In the genomic region with DNA sequence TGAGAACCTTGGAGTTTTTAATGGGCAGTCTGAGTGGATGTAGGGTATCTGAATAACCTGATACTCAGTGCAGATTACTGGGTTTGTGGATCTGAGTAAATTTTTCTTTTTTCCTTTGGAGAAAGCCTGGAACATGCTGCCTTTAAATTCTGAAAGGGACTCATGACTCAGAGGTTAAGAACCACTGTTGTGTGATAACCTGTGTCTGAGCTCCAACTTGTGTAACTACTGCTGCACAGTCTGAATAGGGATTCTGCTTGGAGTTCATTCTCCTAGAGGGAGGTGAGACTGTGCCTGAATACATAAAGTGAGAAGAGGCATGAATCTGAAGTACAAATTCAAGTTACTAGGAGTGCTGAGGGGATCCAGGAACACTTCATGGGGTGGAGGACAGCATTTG, we compare ENCODE assay signal across 14 cellular contexts. TPM values are rescaled to one million over a fixed set of nuclear protein-coding genes. Genes with fewer than 3 reads are reported as not detected.
A peak's percentile ranks its signal among the peaks of the same experiment; 100 is the strongest.
DNase-seq lines count a peak whose midpoint lies in the region; ATAC-seq and TF ChIP-seq lines count a peak whose summit lies in the region.
"Had no signal": no experiment of that assay in that cellular context is flagged by ENCODE, and none has a peak within 500 bp of the region (broad histone marks: within the 10 kb centered on the region; RNA-seq: fewer than 3 reads in every experiment).

No MANE protein-coding gene starts in this region.

- H3K4me1 Mint-ChIP-seq in endodermal cell (peaks cover 5% of the 10 kb centered on the region), memory B cell (no peaks in the 10 kb centered on the region)

- no peak overlapping the region for H3K9ac ChIP-seq in endodermal cell (ENCODE audit: extremely low read depth, low read length, poor library complexity, severe bottlenecking)

- ATAC-seq in memory B cell (ENCODE audit: low read depth) (no peak), HG03378 (IDR thresholded peaks at IDR 0.05; ENCODE audit: unreplicated experiment) (no peak)

- H3K36me3 Mint-ChIP-seq in endodermal cell (ENCODE audit: low read depth) (peaks cover 69% of the 10 kb centered on the region), memory B cell (peaks cover 53% of the 10 kb centered on the region)

- TF ChIP-seq CTCF in endodermal cell (conservative IDR thresholded peaks at IDR 0.05): no peak

- H3K27me3 Mint-ChIP-seq in endodermal cell (ENCODE audit: insufficient read depth) (no peaks in the 10 kb centered on the region), memory B cell (no peaks in the 10 kb centered on the region)

- peak overlapping the region; percentile 24 for H3K27ac Mint-ChIP-seq in endodermal cell
- H3K27ac Mint-ChIP-seq in memory B cell: peak overlapping the region; percentile 62

- H3K36me3 ChIP-seq in endodermal cell (ENCODE audit: control insufficient read depth, insufficient read depth, low read length): peaks cover 89% of the 10 kb centered on the region

- no peak overlapping the region for H3K27ac ChIP-seq in endodermal cell (ENCODE audit: low read depth, low read length)

- H3K4me1 ChIP-seq in endodermal cell (ENCODE audit: control insufficient read depth, insufficient read depth, low read length): no peaks in the 10 kb centered on the region

- no peaks in the 10 kb centered on the region for H3K27me3 ChIP-seq in endodermal cell (ENCODE audit: control insufficient read depth, insufficient read depth, low read length, poor library complexity, severe bottlenecking)

- H3K4me3 Mint-ChIP-seq in endodermal cell (no peak overlapping the region), memory B cell (no peak overlapping the region)

- H3K9me3 Mint-ChIP-seq in endodermal cell (no peaks in the 10 kb centered on the region), memory B cell (no peaks in the 10 kb centered on the region)

- no peaks in the 10 kb centered on the region for H3K9me3 ChIP-seq in endodermal cell (ENCODE audit: control insufficient read depth, low read length)

- DNase-seq in AG08395 (ENCODE audit: low spot score): peak; percentile 37
- peak; percentile 6 for DNase-seq in EL
- no peak for DNase-seq in endodermal cell
- no peak for DNase-seq in memory B cell (ENCODE audit: low spot score in 2 of 2)
- DNase-seq in NCI-H345 treated with DMSO at 0.1 percent for 48 hours (lab: John Stamatoyannopoulos, UW; ENCODE audit: unreplicated experiment): no peak
- DNase-seq in nucleus accumbens (lab: John Stamatoyannopoulos, UW): no peak
- no peak for DNase-seq in KG1 (lab: John Stamatoyannopoulos, UW)
- DNase-seq: activated CD4-positive, CD25-positive, alpha-beta regulatory T cell treated with anti-CD3 and anti-CD28 coated beads, Interleukin-2, amount 50 U/mL, for 72 hours; DMS 273 treated with DMSO at 0.1 percent for 48 hours; NCI-H1417; NCI-H2227 treated with DMSO at 0.1 percent for 48 hours; SHP77 treated with DMSO at 0.1 percent for 48 hours; stimulated activated CD4-positive, alpha-beta T cell treated with anti-CD3 and anti-CD28 coated beads, Interleukin-15, amount 100 ng/mL, for 24 hours had no signal

- H3K4me3 ChIP-seq in endodermal cell (ENCODE audit: low read length): no peak overlapping the region

RNA-seq across cellular contexts. Expression of gene KDM3A, which starts 36.2 kb away (rescaled TPM):
- 10 to 100 TPM; 31.8 to 34.4 TPM for total RNA-seq in endodermal cell
- polyA plus RNA-seq in endodermal cell (2013, experiment 1 of 2): 50.2 TPM
- polyA plus RNA-seq in endodermal cell (2013, experiment 2 of 2): 42.0 TPM

Comparison
In these comparisons a context has a peak if more than half of its experiments do, and no peak if none do; other contexts are left out.
1. DNase-seq: peak in AG08395 (single experiment) and EL (single experiment); none in endodermal cell (single experiment), memory B cell (0 of 2), NCI-H345 treated with DMSO at 0.1 percent for 48 hours (single experiment), nucleus accumbens (0 of 56) and KG1 (single experiment).